9 cellular contexts compared by ENCODE assay signal in the genomic region with DNA sequence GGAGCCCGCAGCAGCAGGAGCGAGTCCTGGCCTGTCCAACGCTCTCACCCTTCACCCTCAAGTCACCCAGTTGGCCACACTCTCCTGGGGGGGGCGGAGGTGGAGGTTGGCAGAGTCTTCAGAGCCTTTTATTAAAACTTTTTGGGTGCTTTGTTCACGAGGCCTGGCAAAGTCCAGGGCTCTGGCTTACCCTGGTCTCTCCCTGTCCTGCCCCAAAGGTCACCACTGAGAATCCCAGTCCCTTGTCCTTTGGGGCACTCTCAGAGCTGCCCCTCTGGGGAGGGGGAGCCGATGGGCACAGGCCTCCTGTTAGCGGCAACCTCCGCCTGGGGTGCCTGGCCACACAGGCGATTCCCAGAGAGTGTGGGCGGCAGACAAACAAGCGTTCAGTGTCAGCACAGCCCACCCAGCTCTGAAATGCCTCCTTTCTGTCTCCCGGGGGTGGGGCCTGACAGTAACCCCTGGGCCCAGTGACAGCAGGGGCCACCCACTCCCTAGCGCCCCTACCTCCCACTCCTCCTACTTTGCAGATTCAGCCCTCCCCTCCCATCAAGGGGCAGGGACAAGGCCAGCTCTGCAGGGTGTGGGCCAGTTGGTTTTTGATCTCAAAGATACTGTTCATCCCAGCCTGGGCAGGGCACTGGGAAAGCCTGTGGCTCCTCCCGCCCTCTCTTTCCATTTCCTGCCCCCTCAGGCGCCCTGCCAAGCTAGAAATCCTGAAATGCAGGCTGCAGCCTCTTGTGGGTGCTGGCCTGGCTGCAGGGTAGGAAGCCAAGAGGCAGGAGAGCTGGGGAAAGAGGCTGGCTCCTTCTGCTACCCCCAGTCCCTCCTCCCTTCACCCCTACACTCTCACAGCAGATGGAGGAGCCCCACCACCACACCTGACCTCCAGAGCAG. TPM values are rescaled to one million over a fixed set of nuclear protein-coding genes. Genes with fewer than 3 reads are reported as not detected.
DNase-seq lines count a peak whose midpoint lies in the region; ATAC-seq, FAIRE-seq and TF ChIP-seq lines count a peak whose summit lies in the region.
"Had no signal": no experiment of that assay in that cellular context is flagged by ENCODE, and none has a peak within 500 bp of the region (broad histone marks: within the 10 kb centered on the region; RNA-seq: fewer than 3 reads in every experiment).

No MANE protein-coding gene starts in this region.

- DNase-seq in AG09319 (ENCODE audit: extremely low read depth, low read depth) (peak; percentile 10), LHCN-M2 (ENCODE audit: low read depth) (peak; percentile 42), cardiac fibroblast (ENCODE audit: low read depth in 2 of 2) (peak; percentile 16 to 73), medulla oblongata (ENCODE audit: extremely low spot score) (peak; percentile 46), activated gamma-delta T cell treated with Interleukin-2 at 50 U/mL for 16 hours (no peak), GM19239 (ENCODE audit: insufficient read length, low spot score) (no peak)

- ATAC-seq in HG03565 (IDR thresholded peaks at IDR 0.05; ENCODE audit: unreplicated experiment) (no peak), GM18909 (IDR thresholded peaks at IDR 0.05; ENCODE audit: poor library complexity, unreplicated experiment) (no peak)

- peak; percentile 2; the same call in 1 of the 2 replicates for TF ChIP-seq CTCF in AG09319 (IDR thresholded peaks at IDR 0.05; ENCODE audit: low read depth, low read length)
- TF ChIP-seq CTCF in cardiac fibroblast (IDR thresholded peaks at IDR 0.05; ENCODE audit: low read depth, low read length): no peak

- no peak for FAIRE-seq in GM19239 (lab: Jason Lieb, UNC)

- no peak overlapping the region for H3K4me3 ChIP-seq in cardiac fibroblast (replicated peaks in 1 of 2; ENCODE audit: low read depth in 2 of 2, low read length in 2 of 2)

RNA-seq across cellular contexts. Expression of a gene that starts 36.6 kb away (rescaled TPM):
- total RNA-seq in LHCN-M2 (2014; rRNA removed): 56.7 and 61.8 TPM in 2 replicates
- polyA plus RNA-seq in LHCN-M2 (2012): 64.0 TPM
- total RNA-seq: T-helper 1 cell treated with Interleukin-12 subunit alpha and Interleukin-12 subunit beta and Interleukin-4 antibody, amounts not matched to agents 30 ng/mL and 1 ng/mL, for 36 hours had no signal

Comparison
In these comparisons a context has a peak if more than half of its experiments do, and no peak if none do; other contexts are left out.
1. DNase-seq: peak in AG09319 (single experiment), LHCN-M2 (single experiment), cardiac fibroblast (2 of 2) and medulla oblongata (single experiment); none in activated gamma-delta T cell treated with Interleukin-2 at 50 U/mL for 16 hours (single experiment) and GM19239 (single experiment).